ENCODE assay signal across 8 cellular contexts in genomic region chr7:139035588-139036353, GRCh38.
DNase-seq lines count a peak whose midpoint lies in the region; ATAC-seq and TF ChIP-seq lines count a peak whose summit lies in the region.

TSS of gene ZC3HAV1L (minus strand) at chr7:139036042. CDS start at chr7:139036017, 25 bp downstream.

- H3K9me3 Mint-ChIP-seq in effector memory CD8-positive, alpha-beta T cell = no peaks in the 10 kb centered on the region
- no peaks in the 10 kb centered on the region for H3K9me3 Mint-ChIP-seq in memory B cell

- ATAC-seq in GM18861 (IDR thresholded peaks at IDR 0.05; ENCODE audit: unreplicated experiment) (peak; percentile 87), HG03060 (IDR thresholded peaks at IDR 0.05; ENCODE audit: low read depth, unreplicated experiment) (peak; percentile 73), memory B cell (ENCODE audit: low read depth) (peak; percentile 74)
- peak; percentile 73 for ATAC-seq in effector memory CD8-positive, alpha-beta T cell (replicated peaks)

- peak within 1 kb of the TSS; percentile 78 for H3K4me3 ChIP-seq in AG09309 (ENCODE audit: control insufficient read depth, low read depth, low read length)

- peaks cover 5 to 15% of the 10 kb centered on the region in 2 donors for H3K4me1 Mint-ChIP-seq in effector memory CD8-positive, alpha-beta T cell (ENCODE audit: low read depth in 2 of 2)
- H3K4me1 Mint-ChIP-seq in memory B cell = peaks cover 7% of the 10 kb centered on the region

- peaks cover 7% of the 10 kb centered on the region for H3K36me3 Mint-ChIP-seq in effector memory CD8-positive, alpha-beta T cell (ENCODE audit: insufficient read depth)
- no peaks in the 10 kb centered on the region for H3K36me3 Mint-ChIP-seq in memory B cell

- H3K27me3 Mint-ChIP-seq in effector memory CD8-positive, alpha-beta T cell = no peaks in the 10 kb centered on the region
- H3K27me3 Mint-ChIP-seq in memory B cell = no peaks in the 10 kb centered on the region

- H3K27ac Mint-ChIP-seq in effector memory CD8-positive, alpha-beta T cell = no peak within 1 kb of the TSS
- H3K27ac Mint-ChIP-seq in memory B cell = no peak within 1 kb of the TSS

- DNase-seq in AG09309 (ENCODE audit: low read depth) (no peak), NCI-H2196 (lab: John Stamatoyannopoulos, UW; ENCODE audit: unreplicated experiment) (peak; percentile 63), memory B cell (ENCODE audit: low spot score in 2 of 2) (peak in 1 of 2 donors; percentile 28)
- DNase-seq in activated CD4-positive, alpha-beta T cell treated with anti-CD3 and anti-CD28 coated beads, Interleukin-2, amount 50 U/mL, for 4 hours = peak; percentile 30 to 35
- peak; percentile 10 to 26 (median 21) for DNase-seq in effector memory CD8-positive, alpha-beta T cell
- DNase-seq in stimulated activated CD8-positive, alpha-beta memory T cell treated with anti-CD3 and anti-CD28 coated beads, Interleukin-7, amount 100 ng/mL, for 48 hours (ENCODE audit: extremely low read depth in 1 of 2, low read depth in 1 of 2) = peak; percentile 50 to 53

- no peak for TF ChIP-seq CTCF in AG09309 (IDR thresholded peaks at IDR 0.05; ENCODE audit: control insufficient read depth, insufficient read depth, low read depth, low read length, missing control alignments)

- H3K4me3 Mint-ChIP-seq in effector memory CD8-positive, alpha-beta T cell = peak within 1 kb of the TSS; percentile 77 to 78
- peak within 1 kb of the TSS; percentile 82 for H3K4me3 Mint-ChIP-seq in memory B cell
